Comparison of ENCODE assay signal across 10 cellular contexts in genomic region chr4:81562093-81562492, GRCh38.
DNase-seq lines count a peak whose midpoint lies in the region; ATAC-seq and TF ChIP-seq lines count a peak whose summit lies in the region.
"Had no signal": no experiment of that assay in that cellular context is flagged by ENCODE, and none has a peak within 500 bp of the region (broad histone marks: within the 10 kb centered on the region; RNA-seq: fewer than 3 reads in every experiment).

No MANE protein-coding gene starts in this region.

- H3K27me3 ChIP-seq in thyroid gland (no peaks in the 10 kb centered on the region), heart left ventricle (no peaks in the 10 kb centered on the region)
- H3K27me3 ChIP-seq: body of pancreas, SJSA1 had no signal

- H3K36me3 Mint-ChIP-seq in activated CD4-positive, alpha-beta T cell treated with anti-CD3 and anti-CD28 coated beads for 36 hours (ENCODE audit: low read depth): no peaks in the 10 kb centered on the region
- no peaks in the 10 kb centered on the region for H3K36me3 Mint-ChIP-seq in stimulated activated effector memory CD8-positive, alpha-beta T cell treated with anti-CD3 and anti-CD28 coated beads, Interleukin-12 subunit alpha, Interleukin-12 subunit beta, amount 100 ng/mL, for 72 hours
- H3K36me3 Mint-ChIP-seq in HFFc6 (ENCODE audit: low read depth): no peaks in the 10 kb centered on the region

- 71 to 85% methylated on average over 1 of the region's 1 CpG for WGBS in thyroid gland, 2 donors
- 60 to 80% (median 70%) methylated on average over 1 of the region's 1 CpG for WGBS in heart left ventricle, 4 donors

- H3K36me3 ChIP-seq in thyroid gland (no peaks in the 10 kb centered on the region), heart left ventricle (no peaks in the 10 kb centered on the region)
- H3K36me3 ChIP-seq: SJSA1 had no signal

- H3K4me3 ChIP-seq in thyroid gland (replicated peaks in 1 of 3): no peak overlapping the region
- H3K4me3 ChIP-seq in heart left ventricle: no peak overlapping the region
- H3K4me3 ChIP-seq: body of pancreas, SJSA1 had no signal

- no peak overlapping the region for H3K4me3 Mint-ChIP-seq in activated CD4-positive, alpha-beta T cell treated with anti-CD3 and anti-CD28 coated beads for 36 hours
- H3K4me3 Mint-ChIP-seq in stimulated activated effector memory CD8-positive, alpha-beta T cell treated with anti-CD3 and anti-CD28 coated beads, Interleukin-12 subunit alpha, Interleukin-12 subunit beta, amount 100 ng/mL, for 72 hours: no peak overlapping the region
- no peak overlapping the region for H3K4me3 Mint-ChIP-seq in HFFc6

- CTCF ChIA-PET in activated CD4-positive, alpha-beta T cell treated with anti-CD3 and anti-CD28 coated beads for 36 hours (lab: Charles Lee): no interaction called here

- H3K9me3 ChIP-seq in thyroid gland (no peaks in the 10 kb centered on the region), heart left ventricle (no peaks in the 10 kb centered on the region)
- H3K9me3 ChIP-seq: body of pancreas, SJSA1 had no signal

- H3K27ac ChIP-seq in thyroid gland (no peak overlapping the region), heart left ventricle (peak overlapping the region in 1 of 12 donors; percentile 29)
- H3K27ac ChIP-seq: body of pancreas, SJSA1 had no signal

- H3K27me3 Mint-ChIP-seq in activated CD4-positive, alpha-beta T cell treated with anti-CD3 and anti-CD28 coated beads for 36 hours: no peaks in the 10 kb centered on the region
- H3K27me3 Mint-ChIP-seq in HFFc6 (ENCODE audit: insufficient read depth): no peaks in the 10 kb centered on the region

- POLR2A ChIA-PET in activated CD4-positive, alpha-beta T cell treated with anti-CD3 and anti-CD28 coated beads for 36 hours (lab: Charles Lee): no interaction called here

- no peak for DNase-seq in activated CD4-positive, alpha-beta T cell treated with anti-CD3 and anti-CD28 coated beads for 36 hours
- no peak for DNase-seq in activated CD4-positive, alpha-beta T cell treated with anti-CD3 and anti-CD28 coated beads for 4 hours
- DNase-seq in MV-4-11 (lab: John Stamatoyannopoulos, UW) (peak; percentile 94), thyroid gland (no peak), heart left ventricle (no peak), HFFc6 (no peak)
- DNase-seq in stimulated activated effector memory CD8-positive, alpha-beta T cell treated with anti-CD3 and anti-CD28 coated beads, Interleukin-12 subunit alpha, Interleukin-12 subunit beta, amount 100 ng/mL, for 72 hours (ENCODE audit: low spot score in 2 of 2): no peak
- DNase-seq: body of pancreas had no signal

- no peaks in the 10 kb centered on the region for H3K9me3 Mint-ChIP-seq in activated CD4-positive, alpha-beta T cell treated with anti-CD3 and anti-CD28 coated beads for 36 hours (ENCODE audit: low read depth)
- H3K9me3 Mint-ChIP-seq in stimulated activated effector memory CD8-positive, alpha-beta T cell treated with anti-CD3 and anti-CD28 coated beads, Interleukin-12 subunit alpha, Interleukin-12 subunit beta, amount 100 ng/mL, for 72 hours: no peaks in the 10 kb centered on the region
- H3K9me3 Mint-ChIP-seq in HFFc6: peaks cover 41% of the 10 kb centered on the region

- no peak for TF ChIP-seq CTCF in thyroid gland (IDR thresholded peaks at IDR 0.05)
- TF ChIP-seq CTCF in heart left ventricle (IDR thresholded peaks at IDR 0.05): no peak
- no peak for TF ChIP-seq CTCF in HFFc6 (IDR thresholded peaks at IDR 0.05)

- TF ChIP-seq POLR2A in thyroid gland (IDR thresholded peaks at IDR 0.05): no peak
- TF ChIP-seq POLR2A in heart left ventricle (IDR thresholded peaks at IDR 0.05): no peak

- peak; percentile 82 for ATAC-seq in activated CD4-positive, alpha-beta T cell treated with anti-CD3 and anti-CD28 coated beads for 36 hours
- ATAC-seq in HG02798 (IDR thresholded peaks at IDR 0.05; ENCODE audit: poor library complexity, unreplicated experiment) (peak; percentile 84), heart left ventricle (no peak)
- ATAC-seq in stimulated activated effector memory CD8-positive, alpha-beta T cell treated with anti-CD3 and anti-CD28 coated beads, Interleukin-12 subunit alpha, Interleukin-12 subunit beta, amount 100 ng/mL, for 72 hours: peak; percentile 66
- ATAC-seq: body of pancreas had no signal

- H3K4me1 ChIP-seq in thyroid gland: peaks cover 0 to 7% of the 10 kb centered on the region in 2 donors
- peaks cover 0 to 36% (median 8%) of the 10 kb centered on the region in 12 donors for H3K4me1 ChIP-seq in heart left ventricle
- H3K4me1 ChIP-seq: SJSA1 had no signal

- H3K4me1 Mint-ChIP-seq in activated CD4-positive, alpha-beta T cell treated with anti-CD3 and anti-CD28 coated beads for 36 hours: peaks cover 8% of the 10 kb centered on the region
- peaks cover 17% of the 10 kb centered on the region for H3K4me1 Mint-ChIP-seq in stimulated activated effector memory CD8-positive, alpha-beta T cell treated with anti-CD3 and anti-CD28 coated beads, Interleukin-12 subunit alpha, Interleukin-12 subunit beta, amount 100 ng/mL, for 72 hours
- H3K4me1 Mint-ChIP-seq in HFFc6 (ENCODE audit: low read depth): no peaks in the 10 kb centered on the region

- no peak overlapping the region for H3K27ac Mint-ChIP-seq in activated CD4-positive, alpha-beta T cell treated with anti-CD3 and anti-CD28 coated beads for 36 hours
- H3K27ac Mint-ChIP-seq in stimulated activated effector memory CD8-positive, alpha-beta T cell treated with anti-CD3 and anti-CD28 coated beads, Interleukin-12 subunit alpha, Interleukin-12 subunit beta, amount 100 ng/mL, for 72 hours: no peak overlapping the region
- no peak overlapping the region for H3K27ac Mint-ChIP-seq in HFFc6

- intact Hi-C loops in activated CD4-positive, alpha-beta T cell treated with anti-CD3 and anti-CD28 coated beads for 36 hours (cut with DNase I, micrococcal nuclease): loop anchor here in 1 of 2 experiments (1.0 to 10.0 kb wide), 2 partner anchors 68 to 483 kb away; no protein-coding TSS in a partner anchor
- intact Hi-C loops in thyroid gland (cut with DNase I): no loop called here
- intact Hi-C loops in heart left ventricle (cut with DNase I): loop anchor here in 1 of 10 donors (10.0 kb wide), 1 partner anchor 87 kb away; the partner anchor contains the start of gene RASGEF1B

Comparison
In these comparisons a context has a peak if more than half of its experiments do, and no peak if none do; other contexts are left out.
1. ATAC-seq: peak in activated CD4-positive, alpha-beta T cell treated with anti-CD3 and anti-CD28 coated beads for 36 hours (single experiment), HG02798 (single experiment) and stimulated activated effector memory CD8-positive, alpha-beta T cell treated with anti-CD3 and anti-CD28 coated beads, Interleukin-12 subunit alpha, Interleukin-12 subunit beta, amount 100 ng/mL, for 72 hours (single experiment); none in heart left ventricle (0 of 4).